Comparison of ENCODE assay signal across 8 cellular contexts in genomic region chr6:10528170-10528981, GRCh38. TPM values are rescaled to one million over a fixed set of nuclear protein-coding genes. Genes with fewer than 3 reads are reported as not detected.
DNase-seq lines count a peak whose midpoint lies in the region; ATAC-seq and TF ChIP-seq lines count a peak whose summit lies in the region.

No MANE protein-coding gene starts in this region.

- H3K9me3 Mint-ChIP-seq in activated naive CD8-positive, alpha-beta T cell treated with anti-CD3 and anti-CD28 coated beads, Interleukin-2, amount 10 ng/mL, durations not matched to agents 7 days and 5 days, result no peaks in the 10 kb centered on the region

- peak overlapping the region; percentile 57 for H3K27ac ChIP-seq in AG04450 (ENCODE audit: low read depth, low read length)
- peak overlapping the region; percentile 12 for H3K27ac ChIP-seq in layer of hippocampus (ENCODE audit: low read depth, low read length)
- peak overlapping the region; percentile 25 for H3K27ac ChIP-seq in thymus (ENCODE audit: low read depth)

- no peaks in the 10 kb centered on the region for H3K36me3 ChIP-seq in thymus (ENCODE audit: control insufficient read depth, insufficient read depth)

- H3K9me3 ChIP-seq in AG04450 (ENCODE audit: control insufficient read depth, insufficient read depth, low read length) (no peaks in the 10 kb centered on the region; the same call in 1 of the 2 replicates), thymus (ENCODE audit: control insufficient read depth) (no peaks in the 10 kb centered on the region)

- DNase-seq in AG04450 (ENCODE audit: low read depth, low spot score) (no peak), NCI-H748 treated with DMSO at 0.1 percent for 48 hours (lab: John Stamatoyannopoulos, UW) (peak; percentile 85)
- peak; percentile 47 for DNase-seq in activated naive CD8-positive, alpha-beta T cell treated with anti-CD3 and anti-CD28 coated beads, Interleukin-2, amount 10 ng/mL, durations not matched to agents 7 days and 5 days
- no peak for DNase-seq in stimulated activated CD4-positive, alpha-beta T cell treated with anti-CD3 and anti-CD28 coated beads, Interleukin-12 subunit alpha, Interleukin-12 subunit beta, amount 100 ng/mL, for 4 hours

- H3K4me3 ChIP-seq in AG04450 (ENCODE audit: low read depth, low read length) (peak overlapping the region; percentile 42), thymus (ENCODE audit: low read length) (peak overlapping the region; percentile 59)

- 8% methylated on average over 11 of the region's 11 CpGs for WGBS in thymus

- POLR2A ChIA-PET in AG04450 (lab: Yijun Ruan, JAX), result no interaction called here
- POLR2A ChIA-PET in activated naive CD8-positive, alpha-beta T cell treated with anti-CD3 and anti-CD28 coated beads, Interleukin-2, amount 10 ng/mL, durations not matched to agents 7 days and 5 days (lab: Charles Lee), result interaction anchor here (0.6 to 2.2 kb wide), 9 partner anchors 8 to 219 kb away, joined by 3 to 16 read pairs (median 3); partner anchors contain the start of genes C6orf52, PAK1IP1, TMEM14B and TMEM14C

- peak overlapping the region; percentile 92 for H3K4me3 Mint-ChIP-seq in activated naive CD8-positive, alpha-beta T cell treated with anti-CD3 and anti-CD28 coated beads, Interleukin-2, amount 10 ng/mL, durations not matched to agents 7 days and 5 days

- H3K27me3 ChIP-seq in AG04450 (ENCODE audit: control insufficient read depth, insufficient read depth, low read length) (no peaks in the 10 kb centered on the region), layer of hippocampus (ENCODE audit: control insufficient read depth, insufficient read depth, low read length) (no peaks in the 10 kb centered on the region), thymus (ENCODE audit: control insufficient read depth, insufficient read depth) (no peaks in the 10 kb centered on the region)

- peaks cover 10% of the 10 kb centered on the region for H3K4me1 ChIP-seq in thymus (ENCODE audit: control insufficient read depth, insufficient read depth, low read length)

- H3K27me3 Mint-ChIP-seq in activated naive CD8-positive, alpha-beta T cell treated with anti-CD3 and anti-CD28 coated beads, Interleukin-2, amount 10 ng/mL, durations not matched to agents 7 days and 5 days, result no peaks in the 10 kb centered on the region

- peak; percentile 68 for ATAC-seq in GM18861 (IDR thresholded peaks at IDR 0.05; ENCODE audit: unreplicated experiment)
- ATAC-seq in HG02973 (IDR thresholded peaks at IDR 0.05; ENCODE audit: unreplicated experiment), result peak; percentile 50
- peak; percentile 68 for ATAC-seq in activated naive CD8-positive, alpha-beta T cell treated with anti-CD3 and anti-CD28 coated beads, Interleukin-2, amount 10 ng/mL, durations not matched to agents 7 days and 5 days (ENCODE audit: low read depth)

- H3K36me3 Mint-ChIP-seq in activated naive CD8-positive, alpha-beta T cell treated with anti-CD3 and anti-CD28 coated beads, Interleukin-2, amount 10 ng/mL, durations not matched to agents 7 days and 5 days, result peaks cover 11% of the 10 kb centered on the region

- peak overlapping the region; percentile 93 for H3K27ac Mint-ChIP-seq in activated naive CD8-positive, alpha-beta T cell treated with anti-CD3 and anti-CD28 coated beads, Interleukin-2, amount 10 ng/mL, durations not matched to agents 7 days and 5 days

- CTCF ChIA-PET in AG04450 (lab: Charles Lee), result interaction anchor here (0.6 kb wide), 1 partner anchor 355 kb away, joined by 5 read pairs; no protein-coding TSS in a partner anchor

- no peak for TF ChIP-seq CTCF in AG04450 (IDR thresholded peaks at IDR 0.05; ENCODE audit: low read depth, low read length)

- H3K4me1 Mint-ChIP-seq in activated naive CD8-positive, alpha-beta T cell treated with anti-CD3 and anti-CD28 coated beads, Interleukin-2, amount 10 ng/mL, durations not matched to agents 7 days and 5 days, result peaks cover 36% of the 10 kb centered on the region

RNA-seq across cellular contexts. Expression of gene GCNT2, which starts 7.2 kb away (rescaled TPM):
- polyA plus RNA-seq in AG04450 (2011; rRNA removed), result 1.6 and 2.5 TPM in 2 replicates
- polyA minus RNA-seq in AG04450 (2011; rRNA and poly(A)+ RNA removed), result 2.2 and 2.4 TPM in 2 replicates
- 1 to 10 TPM; 7.5 to 8.9 TPM for total RNA-seq in activated naive CD8-positive, alpha-beta T cell treated with anti-CD3 and anti-CD28 coated beads, Interleukin-2, amount 10 ng/mL, durations not matched to agents 7 days and 5 days
- polyA plus RNA-seq in thymus, result 1.6 TPM

Comparison
In these comparisons a context has a peak if more than half of its experiments do, and no peak if none do; other contexts are left out.
1. DNase-seq: peak in NCI-H748 treated with DMSO at 0.1 percent for 48 hours (single experiment) and activated naive CD8-positive, alpha-beta T cell treated with anti-CD3 and anti-CD28 coated beads, Interleukin-2, amount 10 ng/mL, durations not matched to agents 7 days and 5 days (single experiment); none in AG04450 (single experiment) and stimulated activated CD4-positive, alpha-beta T cell treated with anti-CD3 and anti-CD28 coated beads, Interleukin-12 subunit alpha, Interleukin-12 subunit beta, amount 100 ng/mL, for 4 hours (single experiment).
2. Peak in every context shown above with its lines, with median percentiles within 50 percentile points of each other: H3K27ac ChIP-seq and ATAC-seq.